Comparison of ENCODE assay signal across 8 cellular contexts in the genomic region with DNA sequence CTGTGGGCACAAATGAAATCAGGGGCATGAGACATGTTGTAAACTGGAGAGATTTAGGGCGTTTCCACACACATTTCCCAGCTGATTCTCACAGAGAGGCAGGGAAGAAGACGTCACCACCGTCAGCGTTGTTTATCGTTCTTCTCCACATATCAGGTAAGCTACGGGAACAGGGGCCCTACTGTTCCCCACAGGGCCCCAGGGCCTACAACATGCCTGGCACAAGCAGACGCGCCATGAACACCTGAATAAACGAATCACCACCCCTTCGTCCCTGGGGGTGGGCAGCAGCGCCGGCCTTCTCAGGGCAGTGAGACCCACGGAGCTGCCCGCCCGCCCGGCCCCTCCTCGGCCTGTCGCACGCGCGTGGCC. TPM values are rescaled to one million over a fixed set of nuclear protein-coding genes. Genes with fewer than 3 reads are reported as not detected.
DNase-seq lines count a peak whose midpoint lies in the region; ATAC-seq, FAIRE-seq and TF ChIP-seq lines count a peak whose summit lies in the region.

No MANE protein-coding gene starts in this region.

- no peak for FAIRE-seq in pancreas (lab: Jason Lieb, UNC)

- intact Hi-C loops in pancreas (cut with DNase I) = no loop called here

- no peaks in the 10 kb centered on the region for H3K9me3 Mint-ChIP-seq in T-helper 1 cell treated with Interleukin-12 subunit alpha and Interleukin-12 subunit beta and Interleukin-4 antibody, amounts not matched to agents 30 μg/mL and 1 μg/mL, for 36 hours

- peaks cover 11% of the 10 kb centered on the region for H3K27me3 Mint-ChIP-seq in T-helper 1 cell treated with Interleukin-12 subunit alpha and Interleukin-12 subunit beta and Interleukin-4 antibody, amounts not matched to agents 30 μg/mL and 1 μg/mL, for 36 hours (ENCODE audit: low read depth)

- peaks cover 5% of the 10 kb centered on the region for H3K36me3 Mint-ChIP-seq in T-helper 1 cell treated with Interleukin-12 subunit alpha and Interleukin-12 subunit beta and Interleukin-4 antibody, amounts not matched to agents 30 μg/mL and 1 μg/mL, for 36 hours (ENCODE audit: low read depth)

- peak overlapping the region; percentile 96 for H3K27ac ChIP-seq in fibroblast of lung (ENCODE audit: insufficient read depth, low read length)
- H3K27ac ChIP-seq in pancreas = peak overlapping the region; percentile 33 to 82 (median 66)

- H3K4me2 ChIP-seq in fibroblast of lung (ENCODE audit: extremely low read depth, insufficient read depth, low read length) = peak overlapping the region; percentile 96

- H3K9ac ChIP-seq in fibroblast of lung (ENCODE audit: insufficient read depth, low read length) = peak overlapping the region; percentile 92

- peak overlapping the region; percentile 87 to 96 (median 94) for H3K4me3 ChIP-seq in fibroblast of lung (replicated peaks in 1 of 4; ENCODE audit: control extremely low read depth in 1 of 4, insufficient read depth in 1 of 4, low read depth in 3 of 4, low read length in 4 of 4)
- H3K4me3 ChIP-seq in pancreas = peak overlapping the region; percentile 62 to 93 (median 74)

- H3K4me3 Mint-ChIP-seq in T-helper 1 cell treated with Interleukin-12 subunit alpha and Interleukin-12 subunit beta and Interleukin-4 antibody, amounts not matched to agents 30 μg/mL and 1 μg/mL, for 36 hours = peak overlapping the region; percentile 86

- no peak for TF ChIP-seq CTCF in fibroblast of lung (conservative IDR thresholded peaks at IDR 0.05 in 1 of 2, IDR thresholded peaks at IDR 0.05 in 1 of 2; ENCODE audit: low read depth in 1 of 2, low read length in 2 of 2)
- TF ChIP-seq CTCF in pancreas (IDR thresholded peaks at IDR 0.05) = no peak

- ATAC-seq in HG02840 (IDR thresholded peaks at IDR 0.05; ENCODE audit: low FRiP score, unreplicated experiment) (peak; percentile 17), pancreas (peak; percentile 39 to 59 (median 56)), HG03439 (IDR thresholded peaks at IDR 0.05; ENCODE audit: unreplicated experiment) (no peak), GM18873 (IDR thresholded peaks at IDR 0.05; ENCODE audit: low FRiP score, unreplicated experiment) (no peak)

- peaks cover 22% of the 10 kb centered on the region for H3K4me1 Mint-ChIP-seq in T-helper 1 cell treated with Interleukin-12 subunit alpha and Interleukin-12 subunit beta and Interleukin-4 antibody, amounts not matched to agents 30 μg/mL and 1 μg/mL, for 36 hours (ENCODE audit: low read depth)

- peaks cover 2% of the 10 kb centered on the region for H3K79me2 ChIP-seq in fibroblast of lung (ENCODE audit: control insufficient read depth, insufficient read depth, low read length)

- H4K20me1 ChIP-seq in fibroblast of lung (ENCODE audit: control insufficient read depth, extremely low read depth, insufficient read depth, low read length) = no peaks in the 10 kb centered on the region

- DNase-seq in DMS53 treated with DMSO at 0.1 percent for 48 hours (lab: John Stamatoyannopoulos, UW; ENCODE audit: unreplicated experiment) = peak; percentile 15
- DNase-seq in fibroblast of lung (ENCODE audit: low read depth in 2 of 2) = peak; percentile 48 to 56
- DNase-seq in pancreas = no peak
- DNase-seq in retina = no peak

- H3K27ac Mint-ChIP-seq in T-helper 1 cell treated with Interleukin-12 subunit alpha and Interleukin-12 subunit beta and Interleukin-4 antibody, amounts not matched to agents 30 μg/mL and 1 μg/mL, for 36 hours = peak overlapping the region; percentile 83

- peaks cover 3% of the 10 kb centered on the region for H3K4me1 ChIP-seq in fibroblast of lung (ENCODE audit: control insufficient read depth, extremely low read depth, insufficient read depth, low read length)
- H3K4me1 ChIP-seq in pancreas = peaks cover 0 to 10% (median 7%) of the 10 kb centered on the region in 3 donors

- H3K27me3 ChIP-seq in fibroblast of lung (ENCODE audit: control insufficient read depth, insufficient read depth, low read length) (no peaks in the 10 kb centered on the region), pancreas (no peaks in the 10 kb centered on the region)

- WGBS in pancreas, 2 donors = 0 to 1% methylated on average over 21 of the region's 21 CpGs

- no peaks in the 10 kb centered on the region for H3K9me3 ChIP-seq in fibroblast of lung (ENCODE audit: control insufficient read depth, insufficient read depth, low read depth, low read length)
- H3K9me3 ChIP-seq in pancreas = no peaks in the 10 kb centered on the region

- H2AFZ ChIP-seq in fibroblast of lung (ENCODE audit: low read length) = peak overlapping the region; percentile 97

- H3K36me3 ChIP-seq in fibroblast of lung (ENCODE audit: control insufficient read depth, insufficient read depth, low read length) (no peaks in the 10 kb centered on the region), pancreas (no peaks in the 10 kb centered on the region)

RNA-seq across cellular contexts. Expression of a gene that starts 0.3 kb away (rescaled TPM):
- 1.5 and 2.3 TPM in 2 replicates for total RNA-seq in fibroblast of lung
- polyA plus RNA-seq in fibroblast of lung = 0.38 and 1.0 TPM in 2 replicates
- 0.46 and 0.48 TPM in 2 replicates for polyA plus RNA-seq in fibroblast of lung (2012)
- 0.90 TPM in 1 of 2 replicates, not detected in the other for polyA minus RNA-seq in fibroblast of lung (ENCODE audit: low replicate concordance)
- total RNA-seq in pancreas = 1 to 10 TPM; 1.6 to 3.4 (median 2.2) TPM
- 1 to 10 TPM; 1.7 to 3.2 TPM for polyA plus RNA-seq in pancreas

RNA-seq across cellular contexts. Expression of a gene that starts 50.5 kb away (rescaled TPM):
- total RNA-seq in fibroblast of lung (under 0.01 and 0.50 TPM in 2 replicates), pancreas (under 1 TPM in 5 of 6 donors, not detected in 1; 0.09 to 0.47 (median 0.25) TPM)
- polyA plus RNA-seq in fibroblast of lung (0.09 and 0.16 TPM in 2 replicates), pancreas (1 to 10 TPM; 1.1 to 5.4 TPM)
- 0.08 TPM in 1 of 2 replicates, not detected in the other for polyA plus RNA-seq in fibroblast of lung (2012)
- not detected in 2 replicates for polyA minus RNA-seq in fibroblast of lung (ENCODE audit: low replicate concordance)

Comparison
In these comparisons a context has a peak if more than half of its experiments do, and no peak if none do; other contexts are left out.
1. DNase-seq: peak in DMS53 treated with DMSO at 0.1 percent for 48 hours (single experiment) and fibroblast of lung (2 of 2); none in pancreas (0 of 6) and retina (single experiment).
2. ATAC-seq: peak in HG02840 (single experiment) and pancreas (4 of 4); none in HG03439 (single experiment) and GM18873 (single experiment).